In the genomic region with DNA sequence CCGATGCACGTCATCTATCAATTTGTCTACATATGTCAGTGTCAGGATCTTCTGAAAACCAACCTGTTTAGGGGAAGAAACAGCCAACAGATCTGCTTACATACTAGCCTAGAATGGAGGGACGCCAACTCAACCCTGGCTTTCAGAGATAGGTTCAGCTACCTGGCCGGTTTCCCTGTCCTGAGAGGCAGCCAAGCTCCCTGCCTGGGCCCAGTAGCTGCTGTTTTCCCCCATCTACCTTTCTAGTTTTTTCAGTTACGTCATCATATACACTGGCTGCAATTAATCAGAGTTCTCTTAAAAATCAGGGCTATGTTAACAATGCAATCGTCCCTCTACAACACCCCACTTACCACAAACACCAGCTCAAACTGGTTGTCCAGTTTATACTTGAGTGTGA, we compare ENCODE assay signal across 1 cellular context.
TF ChIP-seq lines count a peak whose summit lies in the region.

No MANE protein-coding gene starts in this region.

TF ChIP-seq in WTC11, 78 proteins besides CTCF, POLR2A, EP300 and RAD21 (continued from another document):
- TF ChIP-seq, protein P1, sequence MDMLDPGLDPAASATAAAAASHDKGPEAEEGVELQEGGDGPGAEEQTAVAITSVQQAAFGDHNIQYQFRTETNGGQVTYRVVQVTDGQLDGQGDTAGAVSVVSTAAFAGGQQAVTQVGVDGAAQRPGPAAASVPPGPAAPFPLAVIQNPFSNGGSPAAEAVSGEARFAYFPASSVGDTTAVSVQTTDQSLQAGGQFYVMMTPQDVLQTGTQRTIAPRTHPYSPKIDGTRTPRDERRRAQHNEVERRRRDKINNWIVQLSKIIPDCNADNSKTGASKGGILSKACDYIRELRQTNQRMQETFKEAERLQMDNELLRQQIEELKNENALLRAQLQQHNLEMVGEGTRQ (CRISPR knock-in tag; IDR thresholded peaks at IDR 0.05) = no peak
- TF ChIP-seq, protein P2, sequence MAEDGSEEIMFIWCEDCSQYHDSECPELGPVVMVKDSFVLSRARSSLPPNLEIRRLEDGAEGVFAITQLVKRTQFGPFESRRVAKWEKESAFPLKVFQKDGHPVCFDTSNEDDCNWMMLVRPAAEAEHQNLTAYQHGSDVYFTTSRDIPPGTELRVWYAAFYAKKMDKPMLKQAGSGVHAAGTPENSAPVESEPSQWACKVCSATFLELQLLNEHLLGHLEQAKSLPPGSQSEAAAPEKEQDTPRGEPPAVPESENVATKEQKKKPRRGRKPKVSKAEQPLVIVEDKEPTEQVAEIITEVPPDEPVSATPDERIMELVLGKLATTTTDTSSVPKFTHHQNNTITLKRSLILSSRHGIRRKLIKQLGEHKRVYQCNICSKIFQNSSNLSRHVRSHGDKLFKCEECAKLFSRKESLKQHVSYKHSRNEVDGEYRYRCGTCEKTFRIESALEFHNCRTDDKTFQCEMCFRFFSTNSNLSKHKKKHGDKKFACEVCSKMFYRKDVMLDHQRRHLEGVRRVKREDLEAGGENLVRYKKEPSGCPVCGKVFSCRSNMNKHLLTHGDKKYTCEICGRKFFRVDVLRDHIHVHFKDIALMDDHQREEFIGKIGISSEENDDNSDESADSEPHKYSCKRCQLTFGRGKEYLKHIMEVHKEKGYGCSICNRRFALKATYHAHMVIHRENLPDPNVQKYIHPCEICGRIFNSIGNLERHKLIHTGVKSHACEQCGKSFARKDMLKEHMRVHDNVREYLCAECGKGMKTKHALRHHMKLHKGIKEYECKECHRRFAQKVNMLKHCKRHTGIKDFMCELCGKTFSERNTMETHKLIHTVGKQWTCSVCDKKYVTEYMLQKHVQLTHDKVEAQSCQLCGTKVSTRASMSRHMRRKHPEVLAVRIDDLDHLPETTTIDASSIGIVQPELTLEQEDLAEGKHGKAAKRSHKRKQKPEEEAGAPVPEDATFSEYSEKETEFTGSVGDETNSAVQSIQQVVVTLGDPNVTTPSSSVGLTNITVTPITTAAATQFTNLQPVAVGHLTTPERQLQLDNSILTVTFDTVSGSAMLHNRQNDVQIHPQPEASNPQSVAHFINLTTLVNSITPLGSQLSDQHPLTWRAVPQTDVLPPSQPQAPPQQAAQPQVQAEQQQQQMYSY (CRISPR knock-in tag; IDR thresholded peaks at IDR 0.05) = no peak
- TF ChIP-seq, protein P3, sequence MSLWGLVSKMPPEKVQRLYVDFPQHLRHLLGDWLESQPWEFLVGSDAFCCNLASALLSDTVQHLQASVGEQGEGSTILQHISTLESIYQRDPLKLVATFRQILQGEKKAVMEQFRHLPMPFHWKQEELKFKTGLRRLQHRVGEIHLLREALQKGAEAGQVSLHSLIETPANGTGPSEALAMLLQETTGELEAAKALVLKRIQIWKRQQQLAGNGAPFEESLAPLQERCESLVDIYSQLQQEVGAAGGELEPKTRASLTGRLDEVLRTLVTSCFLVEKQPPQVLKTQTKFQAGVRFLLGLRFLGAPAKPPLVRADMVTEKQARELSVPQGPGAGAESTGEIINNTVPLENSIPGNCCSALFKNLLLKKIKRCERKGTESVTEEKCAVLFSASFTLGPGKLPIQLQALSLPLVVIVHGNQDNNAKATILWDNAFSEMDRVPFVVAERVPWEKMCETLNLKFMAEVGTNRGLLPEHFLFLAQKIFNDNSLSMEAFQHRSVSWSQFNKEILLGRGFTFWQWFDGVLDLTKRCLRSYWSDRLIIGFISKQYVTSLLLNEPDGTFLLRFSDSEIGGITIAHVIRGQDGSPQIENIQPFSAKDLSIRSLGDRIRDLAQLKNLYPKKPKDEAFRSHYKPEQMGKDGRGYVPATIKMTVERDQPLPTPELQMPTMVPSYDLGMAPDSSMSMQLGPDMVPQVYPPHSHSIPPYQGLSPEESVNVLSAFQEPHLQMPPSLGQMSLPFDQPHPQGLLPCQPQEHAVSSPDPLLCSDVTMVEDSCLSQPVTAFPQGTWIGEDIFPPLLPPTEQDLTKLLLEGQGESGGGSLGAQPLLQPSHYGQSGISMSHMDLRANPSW (CRISPR knock-in tag; conservative IDR thresholded peaks at IDR 0.05; ENCODE audit: low read depth) = no peak
- TF ChIP-seq ATF1 (CRISPR knock-in tag; IDR thresholded peaks at IDR 0.05) = no peak
- no peak for TF ChIP-seq ZNF219 (CRISPR knock-in tag; IDR thresholded peaks at IDR 0.05; ENCODE audit: borderline replicate concordance)
- TF ChIP-seq FOXK1 (CRISPR knock-in tag; IDR thresholded peaks at IDR 0.05) = no peak
